In the genomic region with DNA sequence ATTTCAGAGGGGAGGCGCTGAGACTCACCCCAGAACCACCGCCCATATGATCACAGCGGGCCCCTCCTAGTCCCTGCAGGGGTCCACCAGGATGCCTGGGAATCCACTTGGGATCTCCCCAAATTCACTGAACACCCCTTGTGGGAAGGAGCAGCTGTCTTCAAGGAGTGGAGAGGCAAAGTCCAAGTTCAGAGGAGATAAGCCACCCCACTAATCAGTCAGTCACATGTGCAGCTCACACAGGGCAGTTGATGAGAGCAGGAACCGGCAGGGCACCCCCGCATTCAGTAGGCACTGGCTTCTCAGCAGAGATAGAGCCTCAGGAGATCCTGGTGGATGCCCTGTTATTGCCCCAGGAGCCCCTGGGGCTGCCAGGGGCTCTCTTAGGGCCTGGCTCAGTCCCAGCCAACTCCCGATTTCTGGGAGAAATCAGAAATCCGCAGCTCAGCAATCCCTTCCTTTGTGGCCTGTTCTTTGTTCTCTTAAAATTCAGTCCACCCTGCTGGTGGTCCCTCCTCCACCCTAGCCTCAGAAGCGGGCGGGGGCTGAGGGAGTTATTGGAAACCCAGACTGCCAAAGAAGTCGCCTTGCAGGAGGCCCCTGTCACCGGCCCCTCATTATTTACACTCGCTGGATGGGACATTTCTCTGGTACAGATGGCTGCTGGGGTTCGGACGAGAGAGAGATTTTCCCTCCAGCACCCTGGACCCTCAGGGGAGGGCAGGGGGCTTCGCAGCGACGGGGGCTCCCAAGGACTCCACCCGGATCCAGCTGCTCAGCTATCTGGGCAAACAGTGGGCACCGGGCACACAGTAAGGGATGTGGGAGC, we compare ENCODE assay signal across 8 cellular contexts.
A peak's percentile ranks its signal among the peaks of the same experiment; 100 is the strongest.
DNase-seq lines count a peak whose midpoint lies in the region; TF ChIP-seq lines count a peak whose summit lies in the region.

No MANE protein-coding gene starts in this region.

- H3K36me3 ChIP-seq in endocrine pancreas (ENCODE audit: control insufficient read depth, insufficient read depth, low read length), result no peaks in the 10 kb centered on the region

- peak overlapping the region; percentile 99 for H3K27ac Mint-ChIP-seq in nephron progenitor cell

- H3K27me3 Mint-ChIP-seq in nephron progenitor cell (ENCODE audit: low read depth, poor library complexity), result peaks cover 11% of the 10 kb centered on the region

- POLR2A ChIA-PET in GM10248 (lab: Yijun Ruan, JAX), result interaction anchor here (1.2 kb wide), 1 partner anchor 82 kb away, joined by 3 read pairs; no protein-coding TSS in a partner anchor

- H3K9me3 Mint-ChIP-seq in nephron progenitor cell, result no peaks in the 10 kb centered on the region

- peaks cover 54% of the 10 kb centered on the region for H3K4me1 Mint-ChIP-seq in nephron progenitor cell

- CTCF ChIA-PET in GM10248 (lab: Yijun Ruan, JAX), result interaction anchor here (0.8 to 3.9 kb wide), 10 partner anchors 10 to 753 kb away, joined by 3 to 13 read pairs (median 6); a partner anchor contains a TSS

- peak overlapping the region; percentile 63 for H3K9ac ChIP-seq in endocrine pancreas (ENCODE audit: control insufficient read depth, insufficient read depth, low read length)

- H3K4me1 ChIP-seq in endocrine pancreas (ENCODE audit: control insufficient read depth, insufficient read depth, low read length), result no peaks in the 10 kb centered on the region

- H3K36me3 Mint-ChIP-seq in nephron progenitor cell (ENCODE audit: low read depth), result peaks cover 7% of the 10 kb centered on the region

- H3K27me3 ChIP-seq in endocrine pancreas (ENCODE audit: control insufficient read depth, insufficient read depth, low read length), result no peaks in the 10 kb centered on the region

- DNase-seq in GM12864 (ENCODE audit: low read depth), result no peak
- peak; percentile 69 for DNase-seq in RKO (ENCODE audit: low spot score)
- peak; percentile 57 for DNase-seq in nephron progenitor cell
- no peak for DNase-seq in dedifferentiated amniotic fluid mesenchymal stem cell (ENCODE audit: extremely low spot score)
- no peak for DNase-seq in HuH-7 (ENCODE audit: low spot score)
- DNase-seq in GM10248 (ENCODE audit: extremely low spot score), result no peak
- DNase-seq in central memory CD4-positive, alpha-beta T cell, result no peak

- H3K4me3 ChIP-seq in GM12864 (ENCODE audit: low read depth, low read length) (peak overlapping the region; percentile 62), endocrine pancreas (ENCODE audit: control insufficient read depth, insufficient read depth, low read length) (peak overlapping the region; percentile 53)

- TF ChIP-seq CTCF in GM12864 (IDR thresholded peaks at IDR 0.05; ENCODE audit: low read depth, low read length, missing control alignments) (no peak), nephron progenitor cell (IDR thresholded peaks at IDR 0.05) (no peak), GM10248 (IDR thresholded peaks at IDR 0.05; ENCODE audit: control extremely low read depth, extremely low read depth, low read depth, missing control alignments) (no peak)

- H3K4me3 Mint-ChIP-seq in nephron progenitor cell, result peak overlapping the region; percentile 98

- no peaks in the 10 kb centered on the region for H3K9me3 ChIP-seq in endocrine pancreas (ENCODE audit: control insufficient read depth, low read length)

Comparison
In these comparisons a context has a peak if more than half of its experiments do, and no peak if none do; other contexts are left out.
1. DNase-seq: peak in RKO (single experiment) and nephron progenitor cell (single experiment); none in GM12864 (single experiment), dedifferentiated amniotic fluid mesenchymal stem cell (single experiment), HuH-7 (single experiment), GM10248 (single experiment) and central memory CD4-positive, alpha-beta T cell (single experiment).